Comparison of ENCODE assay signal across 8 cellular contexts in the genomic region with DNA sequence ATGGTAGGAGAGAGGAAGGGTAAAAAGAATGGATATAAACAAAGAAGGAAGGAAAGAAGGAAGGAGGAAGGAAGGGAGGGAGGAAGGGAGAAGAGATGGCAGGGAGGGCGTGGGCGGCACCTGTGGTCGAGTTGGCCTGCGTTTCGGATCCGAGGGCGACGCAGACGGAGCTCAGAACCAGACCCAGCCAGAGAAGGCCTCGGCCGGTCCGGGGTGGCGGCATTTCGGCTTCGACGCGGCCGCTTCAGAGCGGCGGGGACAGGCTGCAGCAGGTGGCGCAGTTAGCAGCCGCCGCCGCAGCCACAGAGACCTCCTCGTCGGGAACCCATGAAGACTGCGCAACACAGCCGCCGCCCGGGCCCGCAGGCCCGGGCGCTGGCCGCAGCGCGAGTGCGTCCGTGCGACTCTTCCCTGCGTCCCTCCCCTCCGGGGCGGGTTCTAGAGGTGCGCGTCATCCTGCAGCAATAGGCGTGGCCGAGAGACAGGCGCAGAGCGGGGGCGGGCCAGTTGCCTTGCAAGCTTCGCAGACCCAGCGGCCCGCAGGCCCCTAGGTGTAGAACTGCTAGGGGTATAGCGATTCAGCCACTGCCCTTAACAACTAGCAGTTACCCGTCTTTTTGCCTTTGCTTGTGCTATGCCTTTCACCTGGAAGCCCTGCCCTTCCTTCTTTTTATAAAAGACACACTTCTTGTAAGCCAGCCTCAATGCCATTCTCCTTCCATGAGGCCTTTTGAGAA.
DNase-seq lines count a peak whose midpoint lies in the region; ATAC-seq and TF ChIP-seq lines count a peak whose summit lies in the region.

A gene with protein sequence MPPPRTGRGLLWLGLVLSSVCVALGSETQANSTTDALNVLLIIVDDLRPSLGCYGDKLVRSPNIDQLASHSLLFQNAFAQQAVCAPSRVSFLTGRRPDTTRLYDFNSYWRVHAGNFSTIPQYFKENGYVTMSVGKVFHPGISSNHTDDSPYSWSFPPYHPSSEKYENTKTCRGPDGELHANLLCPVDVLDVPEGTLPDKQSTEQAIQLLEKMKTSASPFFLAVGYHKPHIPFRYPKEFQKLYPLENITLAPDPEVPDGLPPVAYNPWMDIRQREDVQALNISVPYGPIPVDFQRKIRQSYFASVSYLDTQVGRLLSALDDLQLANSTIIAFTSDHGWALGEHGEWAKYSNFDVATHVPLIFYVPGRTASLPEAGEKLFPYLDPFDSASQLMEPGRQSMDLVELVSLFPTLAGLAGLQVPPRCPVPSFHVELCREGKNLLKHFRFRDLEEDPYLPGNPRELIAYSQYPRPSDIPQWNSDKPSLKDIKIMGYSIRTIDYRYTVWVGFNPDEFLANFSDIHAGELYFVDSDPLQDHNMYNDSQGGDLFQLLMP (minus strand): TSS at position 392 of the 737 bp plus-strand sequence. CDS start 169 bp downstream, at position 223.

- peak within 1 kb of the TSS; percentile 99 for H3K4me3 Mint-ChIP-seq in central memory CD8-positive, alpha-beta T cell

- H3K27ac Mint-ChIP-seq in central memory CD8-positive, alpha-beta T cell (ENCODE audit: low read depth): peak within 1 kb of the TSS; percentile 100

- peaks cover 27% of the 10 kb centered on the region for H3K4me1 Mint-ChIP-seq in central memory CD8-positive, alpha-beta T cell

- no peak for TF ChIP-seq CTCF in AG09319 (IDR thresholded peaks at IDR 0.05; ENCODE audit: low read depth, low read length)

- peaks cover 52% of the 10 kb centered on the region for H3K36me3 Mint-ChIP-seq in central memory CD8-positive, alpha-beta T cell (ENCODE audit: insufficient read depth)

- H3K27me3 Mint-ChIP-seq in central memory CD8-positive, alpha-beta T cell: no peaks in the 10 kb centered on the region

- ATAC-seq in GM19023 (IDR thresholded peaks at IDR 0.05; ENCODE audit: unreplicated experiment): peak; percentile 72
- peak; percentile 72 for ATAC-seq in HG03196 (IDR thresholded peaks at IDR 0.05; ENCODE audit: unreplicated experiment)
- ATAC-seq in central memory CD8-positive, alpha-beta T cell (replicated peaks; ENCODE audit: extremely low read depth, poor library complexity, severe bottlenecking): peak; percentile 54

- H3K9me3 Mint-ChIP-seq in central memory CD8-positive, alpha-beta T cell: no peaks in the 10 kb centered on the region

- peak; percentile 57 for DNase-seq in AG09319 (ENCODE audit: extremely low read depth, low read depth)
- peak; percentile 37 to 85 for DNase-seq in NCI-H446 (lab: John Stamatoyannopoulos, UW)
- DNase-seq in activated CD4-positive, CD25-positive, alpha-beta regulatory T cell treated with anti-CD3 and anti-CD28 coated beads, Interleukin-2, amount 50 U/mL, for 16 hours (ENCODE audit: low read depth, low spot score): peak; percentile 68
- DNase-seq in central memory CD8-positive, alpha-beta T cell (ENCODE audit: low spot score in 2 of 2): peak; percentile 73 to 88
- DNase-seq in islet precursor cell: peak; percentile 96
- DNase-seq in stimulated activated CD4-positive, alpha-beta T cell treated with anti-CD3 and anti-CD28 coated beads, Interleukin-12 subunit alpha, Interleukin-12 subunit beta, amount 100 ng/mL, for 4 hours: peak; percentile 73

Comparison
In these comparisons a context has a peak if more than half of its experiments do, and no peak if none do; other contexts are left out.
1. Peak in every context shown above with its lines: DNase-seq and ATAC-seq.